In genomic region chr10:8183241-8183704, GRCh38 we compare ENCODE assay signal across 9 cellular contexts.
DNase-seq lines count a peak whose midpoint lies in the region; ATAC-seq and TF ChIP-seq lines count a peak whose summit lies in the region.
"Had no signal": no experiment of that assay in that cellular context is flagged by ENCODE, and none has a peak within 500 bp of the region (broad histone marks: within the 10 kb centered on the region; RNA-seq: fewer than 3 reads in every experiment).

No MANE protein-coding gene starts in this region.

- 0 out of 2 replicates have a peak overlapping the region, but pooled peaks have one; percentile 4 for H3K4me2 ChIP-seq in MM.1S (ENCODE audit: low read depth, low read length)

- H3F3A ChIP-seq in MM.1S (ENCODE audit: insufficient read depth, low read length) = no peaks in the 10 kb centered on the region

- no peaks in the 10 kb centered on the region for H3K79me2 ChIP-seq in MM.1S (ENCODE audit: low read length)

- DNase-seq in activated T-cell treated with anti-CD3 and anti-CD28 coated beads for 24 hours (ENCODE audit: low read depth) = peak; percentile 10
- no peak for DNase-seq in activated T-cell treated with anti-CD3 and anti-CD28 coated beads, Interleukin-2, amount 50 U/mL, for 48 hours
- peak; percentile 20 for DNase-seq in MM.1S
- DNase-seq in activated gamma-delta T cell treated with anti-CD3 and anti-CD28 coated beads, Interleukin-2, amount 50 U/mL, for 16 hours (ENCODE audit: low read depth) = peak; percentile 12
- DNase-seq in stimulated activated CD8-positive, alpha-beta memory T cell treated with anti-CD3 and anti-CD28 coated beads, Interleukin-15, amount 100 ng/mL, for 1 hour (ENCODE audit: low read depth) = peak; percentile 4
- no peak for DNase-seq in pons (ENCODE audit: low spot score)
- DNase-seq in 8988T = no peak
- DNase-seq: esophagus squamous epithelium had no signal

- no peak for TF ChIP-seq CTCF in MM.1S (IDR thresholded peaks at IDR 0.05; ENCODE audit: low read length)

- H3K4me3 ChIP-seq in MM.1S (ENCODE audit: low read length) = no peak overlapping the region
- H3K4me3 ChIP-seq: esophagus squamous epithelium had no signal

- H3K9me2 ChIP-seq in MM.1S (replicated peaks; ENCODE audit: insufficient read depth, low read length) = no peaks in the 10 kb centered on the region

- no peaks in the 10 kb centered on the region for H3K27me3 ChIP-seq in MM.1S (replicated peaks; ENCODE audit: insufficient read depth, low read length)

- H4K20me1 ChIP-seq in MM.1S (ENCODE audit: insufficient read depth, low read length) = no peaks in the 10 kb centered on the region

- no peak overlapping the region for H2AFZ ChIP-seq in MM.1S (ENCODE audit: low read length)

- no peak for ATAC-seq in GM18517 (IDR thresholded peaks at IDR 0.05; ENCODE audit: unreplicated experiment)

- H3K4me1 ChIP-seq in MM.1S (ENCODE audit: low read length) = no peaks in the 10 kb centered on the region

- H3K9ac ChIP-seq in MM.1S (ENCODE audit: low read length) = no peak overlapping the region

- no peaks in the 10 kb centered on the region for H3K36me3 ChIP-seq in MM.1S (replicated peaks; ENCODE audit: insufficient read depth, low read length)
- H3K36me3 ChIP-seq: esophagus squamous epithelium had no signal

- H3K27ac ChIP-seq in MM.1S (ENCODE audit: low read length) = no peak overlapping the region
- H3K27ac ChIP-seq: esophagus squamous epithelium had no signal

- H3K9me3 ChIP-seq in MM.1S (replicated peaks; ENCODE audit: insufficient read depth, low read length) = no peaks in the 10 kb centered on the region
- H3K9me3 ChIP-seq: esophagus squamous epithelium had no signal

Comparison
In these comparisons a context has a peak if more than half of its experiments do, and no peak if none do; other contexts are left out.
1. DNase-seq: peak in activated T-cell treated with anti-CD3 and anti-CD28 coated beads for 24 hours (single experiment), MM.1S (single experiment), activated gamma-delta T cell treated with anti-CD3 and anti-CD28 coated beads, Interleukin-2, amount 50 U/mL, for 16 hours (single experiment) and stimulated activated CD8-positive, alpha-beta memory T cell treated with anti-CD3 and anti-CD28 coated beads, Interleukin-15, amount 100 ng/mL, for 1 hour (single experiment); none in activated T-cell treated with anti-CD3 and anti-CD28 coated beads, Interleukin-2, amount 50 U/mL, for 48 hours (0 of 2), pons (single experiment) and 8988T (single experiment).